22 cellular contexts compared by ENCODE assay signal in the genomic region with DNA sequence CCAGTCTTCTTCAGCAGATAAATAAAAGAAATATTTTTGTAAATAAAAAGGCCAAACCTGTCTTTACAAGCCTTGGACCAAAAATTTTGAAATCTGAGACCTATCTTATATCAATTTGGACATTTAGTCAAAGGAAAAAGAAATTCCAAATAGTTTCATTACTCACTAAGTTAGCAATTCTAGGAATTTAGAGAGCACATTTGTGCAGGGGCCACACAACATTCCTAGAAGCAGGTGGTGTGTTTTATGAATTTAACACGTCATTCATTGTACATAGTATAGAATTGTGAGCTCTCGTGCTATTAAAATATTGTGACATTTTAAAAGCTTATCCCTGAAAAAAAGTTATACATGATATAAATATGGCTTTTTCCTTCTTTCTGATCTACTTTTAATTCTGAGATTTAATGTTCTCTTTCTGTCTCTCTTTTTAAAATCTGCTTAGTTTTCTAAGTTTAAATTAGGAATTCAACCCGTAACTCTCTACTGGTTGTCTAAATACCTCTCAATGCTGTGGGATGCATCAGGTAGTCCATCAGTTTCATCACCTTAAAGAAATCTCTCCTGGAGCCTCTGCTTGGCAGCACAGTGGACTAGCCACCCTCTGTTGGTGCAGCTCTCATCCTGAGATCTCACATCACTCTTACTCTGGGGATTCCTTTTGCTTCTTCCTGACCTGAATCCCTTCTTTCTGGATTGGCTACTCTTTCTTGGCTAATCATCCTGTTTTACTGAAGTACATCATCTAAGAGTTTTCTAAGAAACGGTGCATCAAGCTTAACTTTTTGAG.
A peak's percentile ranks its signal among the peaks of the same experiment; 100 is the strongest.
DNase-seq lines count a peak whose midpoint lies in the region; ATAC-seq, FAIRE-seq and TF ChIP-seq lines count a peak whose summit lies in the region.
"Had no signal": no experiment of that assay in that cellular context is flagged by ENCODE, and none has a peak within 500 bp of the region (broad histone marks: within the 10 kb centered on the region; RNA-seq: fewer than 3 reads in every experiment).

No MANE protein-coding gene starts in this region.

- TF ChIP-seq POLR2A in breast epithelium (IDR thresholded peaks at IDR 0.05) = no peak

- H3K27me3 Mint-ChIP-seq in MCF 10A (ENCODE audit: insufficient read depth, unreplicated experiment) (no peaks in the 10 kb centered on the region), WTC11 (ENCODE audit: low read depth) (no peaks in the 10 kb centered on the region)
- H3K27me3 Mint-ChIP-seq: activated naive CD4-positive, alpha-beta T cell treated with anti-CD3 and anti-CD28 coated beads, Interleukin-2, amount 10 ng/mL, durations not matched to agents 7 days and 5 days; B cell had no signal

- intact Hi-C loops in MCF 10A (cut with micrococcal nuclease) (no loop called here), breast epithelium (cut with DNase I; ENCODE audit: low total_unique reads) (no loop called here)

- TF ChIP-seq CTCF in MCF 10A (IDR thresholded peaks at IDR 0.05; ENCODE audit: unreplicated experiment) (no peak), breast epithelium (IDR thresholded peaks at IDR 0.05) (no peak), WTC11 (IDR thresholded peaks at IDR 0.05) (no peak)

- FAIRE-seq in urothelium cell line (lab: Jason Lieb, UNC) = no peak

- H3K9me3 Mint-ChIP-seq in MCF 10A (ENCODE audit: unreplicated experiment) (no peaks in the 10 kb centered on the region), WTC11 (no peaks in the 10 kb centered on the region)
- H3K9me3 Mint-ChIP-seq: activated naive CD4-positive, alpha-beta T cell treated with anti-CD3 and anti-CD28 coated beads, Interleukin-2, amount 10 ng/mL, durations not matched to agents 7 days and 5 days had no signal

- DNase-seq in MCF 10A (ENCODE audit: unreplicated experiment) = no peak
- no peak for DNase-seq in breast epithelium (ENCODE audit: low spot score in 2 of 2)
- no peak for DNase-seq in WTC11 (ENCODE audit: low spot score)
- DNase-seq in kidney tubule cell (ENCODE audit: low spot score) = peak; percentile 77
- peak; percentile 62 for DNase-seq in urothelium cell line (ENCODE audit: low spot score)
- no peak for DNase-seq in NCI-H146 (lab: John Stamatoyannopoulos, UW)
- no peak for DNase-seq in retina
- no peak for DNase-seq in NCI-H1930 (lab: John Stamatoyannopoulos, UW)
- DNase-seq: activated CD4-positive, alpha-beta T cell treated with anti-CD3 and anti-CD28 coated beads for 1 hour; activated naive CD4-positive, alpha-beta T cell treated with anti-CD3 and anti-CD28 coated beads, Interleukin-2, amount 10 ng/mL, durations not matched to agents 7 days and 5 days; activated T-cell treated with anti-CD3 and anti-CD28 coated beads, Interleukin-2, amount 50 U/mL, for 72 hours; COR-L47; effector CD8-positive, alpha-beta T cell; KG1; mucosa of descending colon; NCI-H1048; NCI-H510A treated with DMSO at 0.1 percent for 48 hours; uterus had no signal

- no peaks in the 10 kb centered on the region for H3K4me1 ChIP-seq in breast epithelium
- H3K4me1 ChIP-seq: esophagus muscularis mucosa, uterus had no signal

- BruUV-seq in MCF 10A (replicated peaks; lab: Mats Ljungman, UMichigan) = no TSS peak

- H3K4me3 Mint-ChIP-seq in MCF 10A (ENCODE audit: unreplicated experiment) (peak overlapping the region; percentile 1), WTC11 (no peak overlapping the region)
- H3K4me3 Mint-ChIP-seq: activated naive CD4-positive, alpha-beta T cell treated with anti-CD3 and anti-CD28 coated beads, Interleukin-2, amount 10 ng/mL, durations not matched to agents 7 days and 5 days; activated T-cell treated with anti-CD3 and anti-CD28 coated beads, Interleukin-2, amount 50 U/mL, for 72 hours; B cell had no signal

- H3K36me3 ChIP-seq in breast epithelium = no peaks in the 10 kb centered on the region
- H3K36me3 ChIP-seq: esophagus muscularis mucosa, uterus had no signal

- H3K4me3 ChIP-seq in breast epithelium = no peak overlapping the region
- H3K4me3 ChIP-seq: esophagus muscularis mucosa, mucosa of descending colon, uterus had no signal

- CTCF ChIA-PET in MCF 10A (lab: Yijun Ruan, JAX) = interaction anchor here (1.0 to 1.3 kb wide), 2 partner anchors 14 to 111 kb away, joined by 3 read pairs; no protein-coding TSS in a partner anchor
- CTCF ChIA-PET in WTC11 (lab: Charles Lee) = interaction anchor here (2.2 kb wide), 1 partner anchor 10 kb away, joined by 13 read pairs; no protein-coding TSS in a partner anchor

- ATAC-seq in WTC11 = peak; percentile 62
- ATAC-seq: activated T-cell treated with anti-CD3 and anti-CD28 coated beads, Interleukin-2, amount 50 U/mL, for 72 hours; left lobe of liver; mucosa of descending colon had no signal

- H3K4me1 Mint-ChIP-seq in MCF 10A (ENCODE audit: insufficient read depth, unreplicated experiment) (peaks cover 23% of the 10 kb centered on the region), WTC11 (no peaks in the 10 kb centered on the region; the same call in 1 of the 2 replicates)
- H3K4me1 Mint-ChIP-seq: activated naive CD4-positive, alpha-beta T cell treated with anti-CD3 and anti-CD28 coated beads, Interleukin-2, amount 10 ng/mL, durations not matched to agents 7 days and 5 days; B cell had no signal

- H3K36me3 Mint-ChIP-seq in MCF 10A (ENCODE audit: insufficient read depth, unreplicated experiment) = no peaks in the 10 kb centered on the region
- H3K36me3 Mint-ChIP-seq in WTC11 = no peaks in the 10 kb centered on the region
- H3K36me3 Mint-ChIP-seq: activated naive CD4-positive, alpha-beta T cell treated with anti-CD3 and anti-CD28 coated beads, Interleukin-2, amount 10 ng/mL, durations not matched to agents 7 days and 5 days had no signal

- H3K27ac Mint-ChIP-seq in MCF 10A (ENCODE audit: low read depth, unreplicated experiment) = no peak overlapping the region
- 0 out of 2 replicates have a peak overlapping the region, but pooled peaks have one; percentile 35 for H3K27ac Mint-ChIP-seq in WTC11
- H3K27ac Mint-ChIP-seq: activated naive CD4-positive, alpha-beta T cell treated with anti-CD3 and anti-CD28 coated beads, Interleukin-2, amount 10 ng/mL, durations not matched to agents 7 days and 5 days; activated T-cell treated with anti-CD3 and anti-CD28 coated beads, Interleukin-2, amount 50 U/mL, for 72 hours; B cell had no signal

- no peak overlapping the region for H3K27ac ChIP-seq in breast epithelium
- H3K27ac ChIP-seq: 22Rv1, esophagus muscularis mucosa, uterus had no signal

- H3K9me3 ChIP-seq in breast epithelium = no peaks in the 10 kb centered on the region
- H3K9me3 ChIP-seq: esophagus muscularis mucosa, mucosa of descending colon, uterus had no signal

- no peaks in the 10 kb centered on the region for H3K27me3 ChIP-seq in breast epithelium
- H3K27me3 ChIP-seq: esophagus muscularis mucosa, uterus had no signal

- POLR2A ChIA-PET in MCF 10A (lab: Yijun Ruan, JAX) = interaction anchor here (2.0 kb wide), 1 partner anchor 38 kb away, joined by 7 read pairs; no protein-coding TSS in a partner anchor
- POLR2A ChIA-PET in WTC11 (lab: Charles Lee) = interaction anchor here (1.2 kb wide), 1 partner anchor 10 kb away, joined by 3 read pairs; no protein-coding TSS in a partner anchor

TF ChIP-seq in WTC11, 78 proteins besides CTCF, POLR2A, EP300 and RAD21 (continues in another document):
- TF ChIP-seq, protein P1, sequence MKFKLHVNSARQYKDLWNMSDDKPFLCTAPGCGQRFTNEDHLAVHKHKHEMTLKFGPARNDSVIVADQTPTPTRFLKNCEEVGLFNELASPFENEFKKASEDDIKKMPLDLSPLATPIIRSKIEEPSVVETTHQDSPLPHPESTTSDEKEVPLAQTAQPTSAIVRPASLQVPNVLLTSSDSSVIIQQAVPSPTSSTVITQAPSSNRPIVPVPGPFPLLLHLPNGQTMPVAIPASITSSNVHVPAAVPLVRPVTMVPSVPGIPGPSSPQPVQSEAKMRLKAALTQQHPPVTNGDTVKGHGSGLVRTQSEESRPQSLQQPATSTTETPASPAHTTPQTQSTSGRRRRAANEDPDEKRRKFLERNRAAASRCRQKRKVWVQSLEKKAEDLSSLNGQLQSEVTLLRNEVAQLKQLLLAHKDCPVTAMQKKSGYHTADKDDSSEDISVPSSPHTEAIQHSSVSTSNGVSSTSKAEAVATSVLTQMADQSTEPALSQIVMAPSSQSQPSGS (CRISPR knock-in tag; IDR thresholded peaks at IDR 0.05; ENCODE audit: borderline replicate concordance, low read depth) = no peak
- TF ChIP-seq, protein P2, sequence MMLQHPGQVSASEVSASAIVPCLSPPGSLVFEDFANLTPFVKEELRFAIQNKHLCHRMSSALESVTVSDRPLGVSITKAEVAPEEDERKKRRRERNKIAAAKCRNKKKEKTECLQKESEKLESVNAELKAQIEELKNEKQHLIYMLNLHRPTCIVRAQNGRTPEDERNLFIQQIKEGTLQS (CRISPR knock-in tag; conservative IDR thresholded peaks at IDR 0.05) = no peak
- TF ChIP-seq SOX15 (CRISPR knock-in tag; IDR thresholded peaks at IDR 0.05) = no peak
- TF ChIP-seq ZNF232 (CRISPR knock-in tag; IDR thresholded peaks at IDR 0.05) = no peak
- TF ChIP-seq, protein P3, sequence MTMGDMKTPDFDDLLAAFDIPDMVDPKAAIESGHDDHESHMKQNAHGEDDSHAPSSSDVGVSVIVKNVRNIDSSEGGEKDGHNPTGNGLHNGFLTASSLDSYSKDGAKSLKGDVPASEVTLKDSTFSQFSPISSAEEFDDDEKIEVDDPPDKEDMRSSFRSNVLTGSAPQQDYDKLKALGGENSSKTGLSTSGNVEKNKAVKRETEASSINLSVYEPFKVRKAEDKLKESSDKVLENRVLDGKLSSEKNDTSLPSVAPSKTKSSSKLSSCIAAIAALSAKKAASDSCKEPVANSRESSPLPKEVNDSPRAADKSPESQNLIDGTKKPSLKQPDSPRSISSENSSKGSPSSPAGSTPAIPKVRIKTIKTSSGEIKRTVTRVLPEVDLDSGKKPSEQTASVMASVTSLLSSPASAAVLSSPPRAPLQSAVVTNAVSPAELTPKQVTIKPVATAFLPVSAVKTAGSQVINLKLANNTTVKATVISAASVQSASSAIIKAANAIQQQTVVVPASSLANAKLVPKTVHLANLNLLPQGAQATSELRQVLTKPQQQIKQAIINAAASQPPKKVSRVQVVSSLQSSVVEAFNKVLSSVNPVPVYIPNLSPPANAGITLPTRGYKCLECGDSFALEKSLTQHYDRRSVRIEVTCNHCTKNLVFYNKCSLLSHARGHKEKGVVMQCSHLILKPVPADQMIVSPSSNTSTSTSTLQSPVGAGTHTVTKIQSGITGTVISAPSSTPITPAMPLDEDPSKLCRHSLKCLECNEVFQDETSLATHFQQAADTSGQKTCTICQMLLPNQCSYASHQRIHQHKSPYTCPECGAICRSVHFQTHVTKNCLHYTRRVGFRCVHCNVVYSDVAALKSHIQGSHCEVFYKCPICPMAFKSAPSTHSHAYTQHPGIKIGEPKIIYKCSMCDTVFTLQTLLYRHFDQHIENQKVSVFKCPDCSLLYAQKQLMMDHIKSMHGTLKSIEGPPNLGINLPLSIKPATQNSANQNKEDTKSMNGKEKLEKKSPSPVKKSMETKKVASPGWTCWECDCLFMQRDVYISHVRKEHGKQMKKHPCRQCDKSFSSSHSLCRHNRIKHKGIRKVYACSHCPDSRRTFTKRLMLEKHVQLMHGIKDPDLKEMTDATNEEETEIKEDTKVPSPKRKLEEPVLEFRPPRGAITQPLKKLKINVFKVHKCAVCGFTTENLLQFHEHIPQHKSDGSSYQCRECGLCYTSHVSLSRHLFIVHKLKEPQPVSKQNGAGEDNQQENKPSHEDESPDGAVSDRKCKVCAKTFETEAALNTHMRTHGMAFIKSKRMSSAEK (CRISPR knock-in tag; IDR thresholded peaks at IDR 0.05; ENCODE audit: borderline replicate concordance) = no peak

Comparison
In these comparisons a context has a peak if more than half of its experiments do, and no peak if none do; other contexts are left out.
1. DNase-seq: peak in kidney tubule cell (single experiment) and urothelium cell line (single experiment); none in MCF 10A (single experiment), breast epithelium (0 of 2), WTC11 (single experiment), NCI-H146 (single experiment), retina (single experiment) and NCI-H1930 (0 of 2).